14 cellular contexts compared by ENCODE assay signal in genomic region chr10:49083256-49083655, GRCh38. TPM values are rescaled to one million over a fixed set of nuclear protein-coding genes. Genes with fewer than 3 reads are reported as not detected.
DNase-seq lines count a peak whose midpoint lies in the region; ATAC-seq and TF ChIP-seq lines count a peak whose summit lies in the region.
"Had no signal": no experiment of that assay in that cellular context is flagged by ENCODE, and none has a peak within 500 bp of the region (broad histone marks: within the 10 kb centered on the region; RNA-seq: fewer than 3 reads in every experiment).

No MANE protein-coding gene starts in this region.

- in situ Hi-C loops in transverse colon (cut with MboI; ENCODE audit: low pct_ligation_motif_present in 1 of 4, low pct_unique_long_range_greater_than_20kb in 1 of 4, low sequenced_read_pairs in 3 of 4), result no loop called here

- H3K36me3 ChIP-seq in GM23338 (ENCODE audit: insufficient read depth) (no peaks in the 10 kb centered on the region), transverse colon (no peaks in the 10 kb centered on the region)

- H3K4me2 ChIP-seq in GM23338, result no peak overlapping the region

- peaks cover 22% of the 10 kb centered on the region for H3K4me1 Mint-ChIP-seq in GM23338
- no peaks in the 10 kb centered on the region for H3K4me1 Mint-ChIP-seq in T-cell

- H3K27me3 ChIP-seq in GM23338 (ENCODE audit: insufficient read depth) (no peaks in the 10 kb centered on the region), transverse colon (no peaks in the 10 kb centered on the region)

- TF ChIP-seq POLR2A in transverse colon (IDR thresholded peaks at IDR 0.05), result no peak

- POLR2A ChIA-PET in T-cell (lab: Charles Lee), result no interaction called here

- ATAC-seq in GM23338, result no peak
- peak; percentile 94 for ATAC-seq in sciatic nerve
- ATAC-seq in T-cell (replicated peaks in 1 of 4), result no peak
- ATAC-seq: K562 had no signal

- no peaks in the 10 kb centered on the region for H3K79me2 ChIP-seq in GM23338 (replicated peaks; ENCODE audit: insufficient read depth)

- no peaks in the 10 kb centered on the region for H4K20me1 ChIP-seq in GM23338 (replicated peaks; ENCODE audit: insufficient read depth)

- H3K9me2 ChIP-seq in GM23338 (ENCODE audit: insufficient read depth), result no peaks in the 10 kb centered on the region

- H2AFZ ChIP-seq in GM23338, result no peak overlapping the region

- TF ChIP-seq CTCF in GM23338 (conservative IDR thresholded peaks at IDR 0.05; ENCODE audit: low read depth in 2 of 2) (no peak), transverse colon (IDR thresholded peaks at IDR 0.05) (no peak)

- H3K4me3 ChIP-seq in GM23338 (no peak overlapping the region), transverse colon (no peak overlapping the region)
- H3K4me3 ChIP-seq: K562 had no signal

- peaks cover 8% of the 10 kb centered on the region for H3K27me3 Mint-ChIP-seq in GM23338 (ENCODE audit: insufficient read depth, low read depth, poor library complexity)
- H3K27me3 Mint-ChIP-seq in T-cell, result no peaks in the 10 kb centered on the region

- WGBS in transverse colon (ENCODE audit: low coverage in 1 of 2), 2 donors, result 60 to 83% methylated on average over 1 to 8 of the region's 8 CpGs

- H3K4me3 Mint-ChIP-seq in GM23338 (no peak overlapping the region), T-cell (no peak overlapping the region)

- no peak for TF ChIP-seq EP300 in transverse colon (IDR thresholded peaks at IDR 0.05; ENCODE audit: low read depth)

- CTCF ChIA-PET in T-cell (lab: Charles Lee), result no interaction called here

- peaks cover 8% of the 10 kb centered on the region; the same call in 2 of the 3 replicates for H3K36me3 Mint-ChIP-seq in GM23338 (ENCODE audit: low read depth)
- no peaks in the 10 kb centered on the region for H3K36me3 Mint-ChIP-seq in T-cell

- H3K27ac Mint-ChIP-seq in GM23338, result peak overlapping the region; percentile 36; the same call in 1 of the 2 replicates
- H3K27ac Mint-ChIP-seq in T-cell, result no peak overlapping the region

- H3K27ac ChIP-seq in GM23338 (ENCODE audit: low read depth) (no peak overlapping the region), transverse colon (peak overlapping the region in 2 of 4 donors; percentile 25 to 30)

- peaks cover 4% of the 10 kb centered on the region; the same call in 1 of the 2 replicates for H3K4me1 ChIP-seq in GM23338 (ENCODE audit: insufficient read depth)
- H3K4me1 ChIP-seq in transverse colon, result peaks cover 0 to 30% (median 4%) of the 10 kb centered on the region in 4 donors

- DNase-seq in GM23338 (ENCODE audit: low spot score) (no peak), brain pericyte (ENCODE audit: low read depth, low spot score) (peak; percentile 60), hippocampal formation (lab: John Stamatoyannopoulos, UW) (peak; percentile 50 to 59), sciatic nerve (ENCODE audit: low spot score) (peak; percentile 77), HUDEP-2 (lab: John Stamatoyannopoulos, UW; ENCODE audit: unreplicated experiment in 76 of 76) (no peak), iPS-NIHi11 (ENCODE audit: low spot score) (no peak), T-cell (no peak), transverse colon (no peak)
- DNase-seq: activated gamma-delta T cell treated with Interleukin-2 at 50 U/mL for 16 hours; erythroblast; NCI-H1694; NK-92 treated with Interleukin-12 subunit alpha and Interleukin-12 subunit beta, amount 100 ng/mL, for 24 hours had no signal

- H3F3A ChIP-seq in GM23338 (replicated peaks; ENCODE audit: low read depth), result no peaks in the 10 kb centered on the region

- peaks cover 0 to 6% of the 10 kb centered on the region in 2 donors for H3K9me3 ChIP-seq in transverse colon

- H3K9me3 Mint-ChIP-seq in GM23338, result peaks cover 15% of the 10 kb centered on the region; the same call in 2 of the 3 replicates
- H3K9me3 Mint-ChIP-seq in T-cell, result peaks cover 5 to 15% (median 12%) of the 10 kb centered on the region in 3 donors

- intact Hi-C loops in sciatic nerve (cut with DNase I), result no loop called here
- intact Hi-C loops in transverse colon (cut with DNase I; ENCODE audit: low total_unique reads), result no loop called here

TF ChIP-seq in GM23338, 12 proteins besides CTCF, POLR2A, EP300 and RAD21:
- TF ChIP-seq REST (IDR thresholded peaks at IDR 0.05; ENCODE audit: unreplicated experiment), result no peak
- no peak for TF ChIP-seq EZH2phosphoT487 (IDR thresholded peaks at IDR 0.05; ENCODE audit: unreplicated experiment)

RNA-seq across cellular contexts. Expression of gene VSTM4, which starts 32.1 kb away (rescaled TPM):
- total RNA-seq in GM23338 (2014; rRNA removed; shearing (Covaris generic)), result 0.23 and 0.66 TPM in 2 replicates
- polyA plus RNA-seq in GM23338 (2016; fragmentation: Nextera tagmentation; extraction: Ambion mirVana), result 0.21 and 0.56 TPM in 2 replicates
- total RNA-seq in sciatic nerve, result 16.4 TPM
- total RNA-seq in T-cell, result under 1 TPM in 3 of 5 donors, not detected in 2; 0.09 to 0.19 (median 0.10) TPM
- 1 to 10 TPM; 2.2 to 6.0 (median 3.9) TPM for total RNA-seq in transverse colon
- total RNA-seq: SK-MEL-5 had no signal

RNA-seq across cellular contexts. Expression of gene FAM170B, which starts 50.6 kb away (rescaled TPM):
- not detected in 2 replicates for total RNA-seq in GM23338 (2014; rRNA removed; shearing (Covaris generic))
- polyA plus RNA-seq in GM23338 (2016; fragmentation: Nextera tagmentation; extraction: Ambion mirVana), result not detected in 2 replicates
- total RNA-seq in sciatic nerve, result not detected
- total RNA-seq in T-cell, result under 1 TPM in 1 of 5 donors, not detected in 4; 0.16 TPM
- not detected for total RNA-seq in transverse colon
- total RNA-seq: SK-MEL-5 had no signal

Comparison
In these comparisons a context has a peak if more than half of its experiments do, and no peak if none do; other contexts are left out.
1. DNase-seq: peak in brain pericyte (single experiment), hippocampal formation (2 of 2) and sciatic nerve (single experiment); none in GM23338 (single experiment), HUDEP-2 (0 of 76), iPS-NIHi11 (single experiment), T-cell (0 of 34) and transverse colon (single experiment).